In genomic region chr21:34613679-34614442, GRCh38 we compare ENCODE assay signal across 8 cellular contexts. TPM values are rescaled to one million over a fixed set of nuclear protein-coding genes. Genes with fewer than 3 reads are reported as not detected.
DNase-seq lines count a peak whose midpoint lies in the region; ATAC-seq and TF ChIP-seq lines count a peak whose summit lies in the region.

No MANE protein-coding gene starts in this region.

- peak overlapping the region; percentile 73 to 96 (median 93) for H3K4me3 ChIP-seq in esophagus squamous epithelium

- 21 to 26% methylated on average over 12 to 14 of the region's 22 CpGs for WGBS in esophagus squamous epithelium, 2 donors

- no peak for TF ChIP-seq CTCF in esophagus squamous epithelium (IDR thresholded peaks at IDR 0.05)
- no peak for TF ChIP-seq CTCF in omental fat pad (IDR thresholded peaks at IDR 0.05)

- no peaks in the 10 kb centered on the region for H3K36me3 ChIP-seq in esophagus squamous epithelium

- peak overlapping the region; percentile 86 to 94 (median 88) for H3K27ac ChIP-seq in esophagus squamous epithelium

- no peaks in the 10 kb centered on the region for H3K9me3 ChIP-seq in esophagus squamous epithelium

- peak; percentile 12 for ATAC-seq in omental fat pad (ENCODE audit: low FRiP score)

- intact Hi-C loops in esophagus squamous epithelium (cut with DNase I), result no loop called here

- H3K27me3 ChIP-seq in esophagus squamous epithelium, result no peaks in the 10 kb centered on the region

- H3K4me1 ChIP-seq in esophagus squamous epithelium, result peaks cover 11 to 31% (median 16%) of the 10 kb centered on the region in 3 donors

- TF ChIP-seq POLR2A in esophagus squamous epithelium (IDR thresholded peaks at IDR 0.05), result no peak

- DNase-seq in NCI-H748 (lab: John Stamatoyannopoulos, UW; ENCODE audit: unreplicated experiment) (peak; percentile 25), NCI-H748 treated with DMSO at 0.1 percent for 48 hours (lab: John Stamatoyannopoulos, UW) (no peak), T-helper 9 cell (peak; percentile 3), esophagus squamous epithelium (lab: John Stamatoyannopoulos, UW) (no peak), omental fat pad (ENCODE audit: low spot score) (no peak), activated gamma-delta T cell (lab: John Stamatoyannopoulos, UW) (no peak), NCI-H345 treated with DMSO at 0.1 percent for 48 hours (lab: John Stamatoyannopoulos, UW; ENCODE audit: unreplicated experiment) (no peak), GF-D8 (lab: John Stamatoyannopoulos, UW) (no peak)

RNA-seq across cellular contexts. Expression of gene RCAN1, which starts 1.1 kb away (rescaled TPM):
- total RNA-seq in esophagus squamous epithelium, result 10 to 100 TPM; 12.4 to 21.0 (median 17.0) TPM
- 10 to 100 TPM; 62.6 to 73.5 (median 68.7) TPM for total RNA-seq in omental fat pad

RNA-seq across cellular contexts. Expression of gene CLIC6, which starts 54.9 kb away (rescaled TPM):
- total RNA-seq in esophagus squamous epithelium (1 to 10 TPM in 3 of 4 donors, under 1 TPM in 1; 0.83 to 3.8 (median 2.0) TPM), omental fat pad (1 to 10 TPM in 2 of 4 donors, under 1 TPM in 2; 0.37 to 6.2 (median 1.6) TPM)

Comparison
In these comparisons a context has a peak if more than half of its experiments do, and no peak if none do; other contexts are left out.
1. DNase-seq: peak in NCI-H748 (single experiment) and T-helper 9 cell (single experiment); none in NCI-H748 treated with DMSO at 0.1 percent for 48 hours (single experiment), esophagus squamous epithelium (single experiment), omental fat pad (single experiment), activated gamma-delta T cell (single experiment), NCI-H345 treated with DMSO at 0.1 percent for 48 hours (single experiment) and GF-D8 (single experiment).